Comparison of ENCODE assay signal across 7 cellular contexts in the genomic region with DNA sequence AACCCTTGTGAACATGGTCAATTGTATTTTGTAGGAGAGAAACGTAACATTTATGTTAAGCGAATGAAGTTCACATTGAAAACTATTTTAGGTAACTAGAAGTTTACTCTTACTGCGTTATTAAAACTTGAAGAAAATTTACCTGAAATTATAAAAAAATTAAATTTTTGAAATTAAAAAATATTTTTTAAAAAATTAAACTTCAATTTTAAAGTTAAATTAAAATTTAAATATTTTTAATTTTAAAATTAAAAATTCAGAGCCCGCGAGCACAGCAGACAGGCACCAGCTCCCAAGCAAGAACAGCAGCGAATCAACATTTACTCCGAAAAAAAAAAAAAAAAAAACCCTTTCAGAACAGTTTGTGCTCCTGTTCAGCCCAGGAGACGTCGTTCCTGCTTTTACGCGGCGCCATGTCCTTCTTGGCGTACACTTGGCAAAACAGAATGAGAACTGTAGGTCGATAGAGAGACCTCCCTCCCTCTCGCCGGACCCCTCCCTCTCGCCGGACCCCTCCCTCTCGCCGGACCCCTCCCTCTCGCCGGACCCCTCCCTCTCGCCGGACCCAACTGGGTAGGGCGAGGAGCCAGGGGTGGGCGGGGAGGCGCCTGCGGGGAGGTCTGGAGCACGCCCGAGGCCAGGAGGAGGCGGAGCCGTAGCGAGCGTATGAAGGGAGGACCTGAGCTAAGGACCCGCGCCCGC.
DNase-seq lines count a peak whose midpoint lies in the region; ATAC-seq, FAIRE-seq and TF ChIP-seq lines count a peak whose summit lies in the region.

No MANE protein-coding gene starts in this region.

- TF ChIP-seq CTCF in HFFc6 (IDR thresholded peaks at IDR 0.05) (no peak), heart left ventricle (IDR thresholded peaks at IDR 0.05) (no peak)

- H3K36me3 Mint-ChIP-seq in HFFc6 (ENCODE audit: low read depth): no peaks in the 10 kb centered on the region

- peak overlapping the region in 2 of 12 donors; percentile 29 to 62 for H3K27ac ChIP-seq in heart left ventricle

- no peaks in the 10 kb centered on the region for H3K4me1 ChIP-seq in heart left ventricle

- no peak for TF ChIP-seq POLR2A in heart left ventricle (IDR thresholded peaks at IDR 0.05)
- TF ChIP-seq POLR2A in GM12891 (IDR thresholded peaks at IDR 0.05; ENCODE audit: low read depth, low read length): no peak

- peaks cover 8% of the 10 kb centered on the region for H3K9me3 Mint-ChIP-seq in HFFc6

- H3K27me3 ChIP-seq in heart left ventricle: peaks cover 0 to 9% (median 2%) of the 10 kb centered on the region in 9 donors

- no peak for FAIRE-seq in GM12891 (lab: Jason Lieb, UNC)

- H3K36me3 ChIP-seq in heart left ventricle: no peaks in the 10 kb centered on the region

- intact Hi-C loops in heart left ventricle (cut with DNase I): no loop called here

- peaks cover 0 to 8% (median 0%) of the 10 kb centered on the region in 12 donors for H3K9me3 ChIP-seq in heart left ventricle

- DNase-seq in EL: peak; percentile 55
- no peak for DNase-seq in HFFc6
- peak; percentile 17 to 26 for DNase-seq in activated CD4-positive, alpha-beta T cell treated with anti-CD3 and anti-CD28 coated beads, Interleukin-2, amount 50 U/mL, for 48 hours
- peak; percentile 31 to 87 (median 84) for DNase-seq in heart left ventricle
- peak; percentile 4 for DNase-seq in skeletal muscle cell (ENCODE audit: low read depth)
- DNase-seq in GM12891 (ENCODE audit: insufficient read length, low spot score): no peak
- DNase-seq in NCI-H1436 (lab: John Stamatoyannopoulos, UW): no peak

- H3K4me1 Mint-ChIP-seq in HFFc6 (ENCODE audit: low read depth): no peaks in the 10 kb centered on the region

- ATAC-seq in heart left ventricle: peak; percentile 87 to 96 (median 90)

- H3K4me3 Mint-ChIP-seq in HFFc6: peak overlapping the region; percentile 31; the same call in 1 of the 2 replicates

- no peak overlapping the region for H3K27ac Mint-ChIP-seq in HFFc6

- peak overlapping the region; percentile 7 to 51 (median 42) for H3K4me3 ChIP-seq in heart left ventricle
- H3K4me3 ChIP-seq in skeletal muscle cell (ENCODE audit: low read depth, low read length): peak overlapping the region; percentile 36

- H3K27me3 Mint-ChIP-seq in HFFc6 (ENCODE audit: insufficient read depth): peaks cover 13% of the 10 kb centered on the region

- 17 to 42% (median 22%) methylated on average over 29 to 37 of the region's 37 CpGs for WGBS in heart left ventricle, 4 donors

TF ChIP-seq in GM12891, 5 proteins besides CTCF, POLR2A, EP300 and RAD21:
- no peak for TF ChIP-seq PAX5 (IDR thresholded peaks at IDR 0.05; ENCODE audit: insufficient read depth, low read length, severe bottlenecking)
TF ChIP-seq in GM12891: peak in this region for 0.

Comparison
In these comparisons a context has a peak if more than half of its experiments do, and no peak if none do; other contexts are left out.
1. DNase-seq: peak in EL (single experiment), activated CD4-positive, alpha-beta T cell treated with anti-CD3 and anti-CD28 coated beads, Interleukin-2, amount 50 U/mL, for 48 hours (2 of 2), heart left ventricle (5 of 5) and skeletal muscle cell (single experiment); none in HFFc6 (single experiment), GM12891 (single experiment) and NCI-H1436 (single experiment).